3 cellular contexts compared by ENCODE assay signal in genomic region chr3:84974347-84974746, GRCh38.
TF ChIP-seq lines count a peak whose summit lies in the region.

No MANE protein-coding gene starts in this region.

TF ChIP-seq in SK-N-SH, 30 proteins besides CTCF, POLR2A, EP300 and RAD21 (continued from another document):
- no peak for TF ChIP-seq IRF3 (IDR thresholded peaks at IDR 0.05; ENCODE audit: low read depth, low read length)
- no peak for TF ChIP-seq REST (IDR thresholded peaks at IDR 0.05; ENCODE audit: low read depth, low read length)
- no peak for TF ChIP-seq RCOR1 (IDR thresholded peaks at IDR 0.05; ENCODE audit: low read length)
- no peak for TF ChIP-seq MAX (IDR thresholded peaks at IDR 0.05; ENCODE audit: low read depth)
- no peak for TF ChIP-seq RXRA (IDR thresholded peaks at IDR 0.05; ENCODE audit: borderline replicate concordance, low read depth)
- no peak for TF ChIP-seq FOSL2 (IDR thresholded peaks at IDR 0.05; ENCODE audit: borderline replicate concordance, low read depth)
- TF ChIP-seq TAF1 (IDR thresholded peaks at IDR 0.05; ENCODE audit: borderline replicate concordance, low read depth, low read length), result no peak

TF ChIP-seq in SK-N-SH treated with all-trans-retinoic acid at 6 μM for 48 hours, 23 proteins besides CTCF, POLR2A, EP300 and RAD21 (continued from another document):
- no peak for TF ChIP-seq POU6F1 (CRISPR knock-in tag; IDR thresholded peaks at IDR 0.05; ENCODE audit: borderline replicate concordance, low read depth)
- no peak for TF ChIP-seq CREB5 (CRISPR knock-in tag; IDR thresholded peaks at IDR 0.05; ENCODE audit: low read depth)
- TF ChIP-seq PPARA (CRISPR knock-in tag; IDR thresholded peaks at IDR 0.05; ENCODE audit: borderline replicate concordance), result no peak
- no peak for TF ChIP-seq OSR1 (CRISPR knock-in tag; IDR thresholded peaks at IDR 0.05)
- no peak for TF ChIP-seq GLIS3 (CRISPR knock-in tag; IDR thresholded peaks at IDR 0.05)
- TF ChIP-seq TOX (CRISPR knock-in tag; IDR thresholded peaks at IDR 0.05; ENCODE audit: borderline replicate concordance), result no peak
- TF ChIP-seq ZFP30 (CRISPR knock-in tag; IDR thresholded peaks at IDR 0.05), result no peak
TF ChIP-seq in SK-N-SH treated with all-trans-retinoic acid at 6 μM for 48 hours: peak in this region for 0.

TF ChIP-seq in GM23338, 12 proteins besides CTCF, POLR2A, EP300 and RAD21 (continued from another document):
- TF ChIP-seq ZNF462 (CRISPR knock-in tag; IDR thresholded peaks at IDR 0.05), result no peak
- TF ChIP-seq EZH2phosphoT487 (IDR thresholded peaks at IDR 0.05; ENCODE audit: unreplicated experiment), result no peak
- no peak for TF ChIP-seq REST (IDR thresholded peaks at IDR 0.05; ENCODE audit: unreplicated experiment)
- TF ChIP-seq STAT1 (IDR thresholded peaks at IDR 0.05; ENCODE audit: unreplicated experiment), result no peak
- no peak for TF ChIP-seq ZNF331 (CRISPR knock-in tag; IDR thresholded peaks at IDR 0.05; ENCODE audit: low read depth)
TF ChIP-seq in GM23338: peak in this region for 0.
